In the genomic region with DNA sequence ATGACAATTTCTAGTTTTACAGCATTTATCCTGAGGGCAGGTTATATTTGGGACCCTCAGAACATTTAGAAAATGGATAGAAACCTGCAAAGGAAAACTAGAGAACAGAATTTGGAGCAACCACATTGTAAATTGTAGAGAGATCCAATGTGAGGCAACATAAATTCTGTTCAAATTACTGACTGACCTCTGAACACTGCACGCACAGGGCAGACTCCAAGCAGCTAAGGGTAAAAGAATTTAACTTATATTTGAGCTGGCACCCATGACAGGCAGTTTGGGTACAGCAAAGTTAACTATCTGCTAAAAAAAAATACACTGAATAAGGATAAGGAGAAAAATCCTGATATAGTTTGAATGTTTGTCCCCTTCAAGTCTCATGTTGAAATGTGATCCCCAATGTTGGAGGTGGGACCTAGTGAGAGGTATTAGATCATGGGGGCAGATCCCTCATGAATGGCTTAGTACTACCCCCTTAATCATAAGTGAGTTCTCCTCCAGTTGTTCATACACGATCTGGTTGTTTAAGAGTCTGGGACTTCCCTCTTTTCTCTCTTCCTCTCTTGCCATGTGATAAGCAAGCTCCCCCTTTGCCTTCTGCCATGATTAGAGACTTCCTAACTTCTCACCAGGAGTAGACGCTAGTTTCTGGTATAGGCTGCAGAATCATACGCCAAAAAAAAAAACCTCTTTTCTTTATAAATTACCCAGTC, we compare ENCODE assay signal across 2 cellular contexts.
TF ChIP-seq lines count a peak whose summit lies in the region.

No MANE protein-coding gene starts in this region.

TF ChIP-seq in HEK293, 187 proteins besides CTCF, POLR2A, EP300 and RAD21 (continued from another document):
- TF ChIP-seq, protein P1, sequence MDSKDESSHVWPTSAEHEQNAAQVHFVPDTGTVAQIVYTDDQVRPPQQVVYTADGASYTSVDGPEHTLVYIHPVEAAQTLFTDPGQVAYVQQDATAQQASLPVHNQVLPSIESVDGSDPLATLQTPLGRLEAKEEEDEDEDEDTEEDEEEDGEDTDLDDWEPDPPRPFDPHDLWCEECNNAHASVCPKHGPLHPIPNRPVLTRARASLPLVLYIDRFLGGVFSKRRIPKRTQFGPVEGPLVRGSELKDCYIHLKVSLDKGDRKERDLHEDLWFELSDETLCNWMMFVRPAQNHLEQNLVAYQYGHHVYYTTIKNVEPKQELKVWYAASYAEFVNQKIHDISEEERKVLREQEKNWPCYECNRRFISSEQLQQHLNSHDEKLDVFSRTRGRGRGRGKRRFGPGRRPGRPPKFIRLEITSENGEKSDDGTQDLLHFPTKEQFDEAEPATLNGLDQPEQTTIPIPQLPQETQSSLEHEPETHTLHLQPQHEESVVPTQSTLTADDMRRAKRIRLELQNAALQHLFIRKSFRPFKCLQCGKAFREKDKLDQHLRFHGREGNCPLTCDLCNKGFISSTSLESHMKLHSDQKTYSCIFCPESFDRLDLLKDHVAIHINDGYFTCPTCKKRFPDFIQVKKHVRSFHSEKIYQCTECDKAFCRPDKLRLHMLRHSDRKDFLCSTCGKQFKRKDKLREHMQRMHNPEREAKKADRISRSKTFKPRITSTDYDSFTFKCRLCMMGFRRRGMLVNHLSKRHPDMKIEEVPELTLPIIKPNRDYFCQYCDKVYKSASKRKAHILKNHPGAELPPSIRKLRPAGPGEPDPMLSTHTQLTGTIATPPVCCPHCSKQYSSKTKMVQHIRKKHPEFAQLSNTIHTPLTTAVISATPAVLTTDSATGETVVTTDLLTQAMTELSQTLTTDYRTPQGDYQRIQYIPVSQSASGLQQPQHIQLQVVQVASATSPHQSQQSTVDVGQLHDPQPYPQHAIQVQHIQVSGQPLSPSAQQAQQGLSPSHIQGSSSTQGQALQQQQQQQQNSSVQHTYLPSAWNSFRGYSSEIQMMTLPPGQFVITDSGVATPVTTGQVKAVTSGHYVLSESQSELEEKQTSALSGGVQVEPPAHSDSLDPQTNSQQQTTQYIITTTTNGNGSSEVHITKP (tag by site-specific recombination; IDR thresholded peaks at IDR 0.05), result peak; percentile 45

TF ChIP-seq in K562, 482 proteins besides CTCF, POLR2A, EP300 and RAD21 (continued from another document and continues in another):
- TF ChIP-seq ZSCAN32 (CRISPR knock-in tag; IDR thresholded peaks at IDR 0.05) (no peak), ATF1 (CRISPR knock-in tag; IDR thresholded peaks at IDR 0.05) (no peak), ATF1 (tag; IDR thresholded peaks at IDR 0.05) (no peak), ZNF57 (CRISPR knock-in tag; IDR thresholded peaks at IDR 0.05) (no peak), PML (IDR thresholded peaks at IDR 0.05; ENCODE audit: low read length) (no peak), MYBL2 (IDR thresholded peaks at IDR 0.05; ENCODE audit: low read depth) (no peak), MYBL2 (CRISPR knock-in tag; IDR thresholded peaks at IDR 0.05; ENCODE audit: borderline replicate concordance) (no peak), ZNF778 (CRISPR knock-in tag; IDR thresholded peaks at IDR 0.05) (no peak), ZBED1 (IDR thresholded peaks at IDR 0.05) (no peak), L3MBTL2 (IDR thresholded peaks at IDR 0.05) (peak; percentile 41; the same call in 1 of the 2 replicates), NR4A1 (CRISPR knock-in tag; IDR thresholded peaks at IDR 0.05) (no peak), NR4A1 (tag; IDR thresholded peaks at IDR 0.05) (no peak), PHF21A (IDR thresholded peaks at IDR 0.05; ENCODE audit: borderline replicate concordance, low read depth) (no peak), ZNF165 (CRISPR knock-in tag; IDR thresholded peaks at IDR 0.05; ENCODE audit: borderline replicate concordance) (no peak), HLTF (IDR thresholded peaks at IDR 0.05) (no peak), MTA3 (IDR thresholded peaks at IDR 0.05; ENCODE audit: borderline replicate concordance) (0 out of 2 replicates have a peak, but pooled peaks have one; percentile 16), LCOR (CRISPR knock-in tag; IDR thresholded peaks at IDR 0.05) (no peak), NFATC3 (IDR thresholded peaks at IDR 0.05) (no peak), FOXA3 (CRISPR knock-in tag; conservative IDR thresholded peaks at IDR 0.05 in 1 of 2, IDR thresholded peaks at IDR 0.05 in 1 of 2) (no peak), TAF1 (IDR thresholded peaks at IDR 0.05; ENCODE audit: control insufficient read depth, extremely low read depth, insufficient read depth, low read length, severe bottlenecking) (no peak), NCOR1 (IDR thresholded peaks at IDR 0.05) (no peak), ZNF347 (CRISPR knock-in tag; IDR thresholded peaks at IDR 0.05; ENCODE audit: low read depth) (no peak), PHTF2 (CRISPR knock-in tag; IDR thresholded peaks at IDR 0.05) (no peak), NFRKB (IDR thresholded peaks at IDR 0.05; ENCODE audit: low read depth) (no peak), PTRF (tag; IDR thresholded peaks at IDR 0.05) (no peak), ZNF699 (CRISPR knock-in tag; IDR thresholded peaks at IDR 0.05; ENCODE audit: insufficient replicate concordance) (no peak), GATAD2A (IDR thresholded peaks at IDR 0.05) (no peak), MYC (IDR thresholded peaks at IDR 0.05; ENCODE audit: low read depth, low read length) (peak; percentile 45; the same call in 1 of the 2 replicates), MYC (CRISPR knock-in tag; IDR thresholded peaks at IDR 0.05; ENCODE audit: borderline replicate concordance, low read depth) (no peak), ZNF24 (IDR thresholded peaks at IDR 0.05) (no peak; the same call in 1 of the 2 replicates), ILK (tag; IDR thresholded peaks at IDR 0.05; ENCODE audit: borderline replicate concordance, low read depth) (no peak), ZNF589 (CRISPR knock-in tag; IDR thresholded peaks at IDR 0.05; ENCODE audit: low read depth) (no peak)
- TF ChIP-seq, protein P2, sequence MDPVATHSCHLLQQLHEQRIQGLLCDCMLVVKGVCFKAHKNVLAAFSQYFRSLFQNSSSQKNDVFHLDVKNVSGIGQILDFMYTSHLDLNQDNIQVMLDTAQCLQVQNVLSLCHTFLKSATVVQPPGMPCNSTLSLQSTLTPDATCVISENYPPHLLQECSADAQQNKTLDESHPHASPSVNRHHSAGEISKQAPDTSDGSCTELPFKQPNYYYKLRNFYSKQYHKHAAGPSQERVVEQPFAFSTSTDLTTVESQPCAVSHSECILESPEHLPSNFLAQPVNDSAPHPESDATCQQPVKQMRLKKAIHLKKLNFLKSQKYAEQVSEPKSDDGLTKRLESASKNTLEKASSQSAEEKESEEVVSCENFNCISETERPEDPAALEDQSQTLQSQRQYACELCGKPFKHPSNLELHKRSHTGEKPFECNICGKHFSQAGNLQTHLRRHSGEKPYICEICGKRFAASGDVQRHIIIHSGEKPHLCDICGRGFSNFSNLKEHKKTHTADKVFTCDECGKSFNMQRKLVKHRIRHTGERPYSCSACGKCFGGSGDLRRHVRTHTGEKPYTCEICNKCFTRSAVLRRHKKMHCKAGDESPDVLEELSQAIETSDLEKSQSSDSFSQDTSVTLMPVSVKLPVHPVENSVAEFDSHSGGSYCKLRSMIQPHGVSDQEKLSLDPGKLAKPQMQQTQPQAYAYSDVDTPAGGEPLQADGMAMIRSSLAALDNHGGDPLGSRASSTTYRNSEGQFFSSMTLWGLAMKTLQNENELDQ (CRISPR knock-in tag; IDR thresholded peaks at IDR 0.05; ENCODE audit: borderline replicate concordance), result no peak
- TF ChIP-seq, protein P3, sequence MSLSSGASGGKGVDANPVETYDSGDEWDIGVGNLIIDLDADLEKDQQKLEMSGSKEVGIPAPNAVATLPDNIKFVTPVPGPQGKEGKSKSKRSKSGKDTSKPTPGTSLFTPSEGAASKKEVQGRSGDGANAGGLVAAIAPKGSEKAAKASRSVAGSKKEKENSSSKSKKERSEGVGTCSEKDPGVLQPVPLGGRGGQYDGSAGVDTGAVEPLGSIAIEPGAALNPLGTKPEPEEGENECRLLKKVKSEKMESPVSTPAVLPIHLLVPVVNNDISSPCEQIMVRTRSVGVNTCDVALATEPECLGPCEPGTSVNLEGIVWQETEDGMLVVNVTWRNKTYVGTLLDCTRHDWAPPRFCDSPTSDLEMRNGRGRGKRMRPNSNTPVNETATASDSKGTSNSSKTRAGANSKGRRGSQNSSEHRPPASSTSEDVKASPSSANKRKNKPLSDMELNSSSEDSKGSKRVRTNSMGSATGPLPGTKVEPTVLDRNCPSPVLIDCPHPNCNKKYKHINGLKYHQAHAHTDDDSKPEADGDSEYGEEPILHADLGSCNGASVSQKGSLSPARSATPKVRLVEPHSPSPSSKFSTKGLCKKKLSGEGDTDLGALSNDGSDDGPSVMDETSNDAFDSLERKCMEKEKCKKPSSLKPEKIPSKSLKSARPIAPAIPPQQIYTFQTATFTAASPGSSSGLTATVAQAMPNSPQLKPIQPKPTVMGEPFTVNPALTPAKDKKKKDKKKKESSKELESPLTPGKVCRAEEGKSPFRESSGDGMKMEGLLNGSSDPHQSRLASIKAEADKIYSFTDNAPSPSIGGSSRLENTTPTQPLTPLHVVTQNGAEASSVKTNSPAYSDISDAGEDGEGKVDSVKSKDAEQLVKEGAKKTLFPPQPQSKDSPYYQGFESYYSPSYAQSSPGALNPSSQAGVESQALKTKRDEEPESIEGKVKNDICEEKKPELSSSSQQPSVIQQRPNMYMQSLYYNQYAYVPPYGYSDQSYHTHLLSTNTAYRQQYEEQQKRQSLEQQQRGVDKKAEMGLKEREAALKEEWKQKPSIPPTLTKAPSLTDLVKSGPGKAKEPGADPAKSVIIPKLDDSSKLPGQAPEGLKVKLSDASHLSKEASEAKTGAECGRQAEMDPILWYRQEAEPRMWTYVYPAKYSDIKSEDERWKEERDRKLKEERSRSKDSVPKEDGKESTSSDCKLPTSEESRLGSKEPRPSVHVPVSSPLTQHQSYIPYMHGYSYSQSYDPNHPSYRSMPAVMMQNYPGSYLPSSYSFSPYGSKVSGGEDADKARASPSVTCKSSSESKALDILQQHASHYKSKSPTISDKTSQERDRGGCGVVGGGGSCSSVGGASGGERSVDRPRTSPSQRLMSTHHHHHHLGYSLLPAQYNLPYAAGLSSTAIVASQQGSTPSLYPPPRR (CRISPR knock-in tag; IDR thresholded peaks at IDR 0.05; ENCODE audit: borderline replicate concordance), result no peak
- TF ChIP-seq, protein P4, sequence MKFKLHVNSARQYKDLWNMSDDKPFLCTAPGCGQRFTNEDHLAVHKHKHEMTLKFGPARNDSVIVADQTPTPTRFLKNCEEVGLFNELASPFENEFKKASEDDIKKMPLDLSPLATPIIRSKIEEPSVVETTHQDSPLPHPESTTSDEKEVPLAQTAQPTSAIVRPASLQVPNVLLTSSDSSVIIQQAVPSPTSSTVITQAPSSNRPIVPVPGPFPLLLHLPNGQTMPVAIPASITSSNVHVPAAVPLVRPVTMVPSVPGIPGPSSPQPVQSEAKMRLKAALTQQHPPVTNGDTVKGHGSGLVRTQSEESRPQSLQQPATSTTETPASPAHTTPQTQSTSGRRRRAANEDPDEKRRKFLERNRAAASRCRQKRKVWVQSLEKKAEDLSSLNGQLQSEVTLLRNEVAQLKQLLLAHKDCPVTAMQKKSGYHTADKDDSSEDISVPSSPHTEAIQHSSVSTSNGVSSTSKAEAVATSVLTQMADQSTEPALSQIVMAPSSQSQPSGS (CRISPR knock-in tag; IDR thresholded peaks at IDR 0.05), result no peak
- TF ChIP-seq, protein P5, sequence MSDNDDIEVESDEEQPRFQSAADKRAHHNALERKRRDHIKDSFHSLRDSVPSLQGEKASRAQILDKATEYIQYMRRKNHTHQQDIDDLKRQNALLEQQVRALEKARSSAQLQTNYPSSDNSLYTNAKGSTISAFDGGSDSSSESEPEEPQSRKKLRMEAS (CRISPR knock-in tag; IDR thresholded peaks at IDR 0.05), result no peak
- TF ChIP-seq, protein P6, sequence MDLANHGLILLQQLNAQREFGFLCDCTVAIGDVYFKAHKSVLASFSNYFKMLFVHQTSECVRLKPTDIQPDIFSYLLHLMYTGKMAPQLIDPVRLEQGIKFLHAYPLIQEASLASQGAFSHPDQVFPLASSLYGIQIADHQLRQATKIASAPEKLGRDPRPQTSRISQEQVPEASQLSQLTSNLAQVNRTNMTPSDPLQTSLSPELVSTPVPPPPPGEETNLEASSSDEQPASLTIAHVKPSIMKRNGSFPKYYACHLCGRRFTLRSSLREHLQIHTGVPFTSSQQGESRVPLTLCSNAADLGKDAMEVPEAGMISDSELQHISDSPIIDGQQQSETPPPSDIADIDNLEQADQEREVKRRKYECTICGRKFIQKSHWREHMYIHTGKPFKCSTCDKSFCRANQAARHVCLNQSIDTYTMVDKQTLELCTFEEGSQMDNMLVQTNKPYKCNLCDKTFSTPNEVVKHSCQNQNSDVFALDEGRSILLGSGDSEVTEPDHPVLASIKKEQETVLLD (IDR thresholded peaks at IDR 0.05), result no peak
- TF ChIP-seq, protein P7, sequence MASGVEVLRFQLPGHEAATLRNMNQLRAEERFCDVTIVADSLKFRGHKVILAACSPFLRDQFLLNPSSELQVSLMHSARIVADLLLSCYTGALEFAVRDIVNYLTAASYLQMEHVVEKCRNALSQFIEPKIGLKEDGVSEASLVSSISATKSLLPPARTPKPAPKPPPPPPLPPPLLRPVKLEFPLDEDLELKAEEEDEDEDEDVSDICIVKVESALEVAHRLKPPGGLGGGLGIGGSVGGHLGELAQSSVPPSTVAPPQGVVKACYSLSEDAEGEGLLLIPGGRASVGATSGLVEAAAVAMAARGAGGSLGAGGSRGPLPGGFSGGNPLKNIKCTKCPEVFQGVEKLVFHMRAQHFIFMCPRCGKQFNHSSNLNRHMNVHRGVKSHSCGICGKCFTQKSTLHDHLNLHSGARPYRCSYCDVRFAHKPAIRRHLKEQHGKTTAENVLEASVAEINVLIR (CRISPR knock-in tag; IDR thresholded peaks at IDR 0.05), result 0 out of 2 replicates have a peak, but pooled peaks have one; percentile 6
- TF ChIP-seq, protein P8, sequence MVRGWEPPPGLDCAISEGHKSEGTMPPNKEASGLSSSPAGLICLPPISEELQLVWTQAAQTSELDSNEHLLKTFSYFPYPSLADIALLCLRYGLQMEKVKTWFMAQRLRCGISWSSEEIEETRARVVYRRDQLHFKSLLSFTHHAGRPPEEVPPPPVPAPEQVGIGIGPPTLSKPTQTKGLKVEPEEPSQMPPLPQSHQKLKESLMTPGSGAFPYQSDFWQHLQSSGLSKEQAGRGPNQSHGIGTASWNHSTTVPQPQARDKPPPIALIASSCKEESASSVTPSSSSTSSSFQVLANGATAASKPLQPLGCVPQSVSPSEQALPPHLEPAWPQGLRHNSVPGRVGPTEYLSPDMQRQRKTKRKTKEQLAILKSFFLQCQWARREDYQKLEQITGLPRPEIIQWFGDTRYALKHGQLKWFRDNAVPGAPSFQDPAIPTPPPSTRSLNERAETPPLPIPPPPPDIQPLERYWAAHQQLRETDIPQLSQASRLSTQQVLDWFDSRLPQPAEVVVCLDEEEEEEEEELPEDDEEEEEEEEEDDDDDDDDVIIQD (CRISPR knock-in tag; IDR thresholded peaks at IDR 0.05), result no peak
- TF ChIP-seq, protein P9, sequence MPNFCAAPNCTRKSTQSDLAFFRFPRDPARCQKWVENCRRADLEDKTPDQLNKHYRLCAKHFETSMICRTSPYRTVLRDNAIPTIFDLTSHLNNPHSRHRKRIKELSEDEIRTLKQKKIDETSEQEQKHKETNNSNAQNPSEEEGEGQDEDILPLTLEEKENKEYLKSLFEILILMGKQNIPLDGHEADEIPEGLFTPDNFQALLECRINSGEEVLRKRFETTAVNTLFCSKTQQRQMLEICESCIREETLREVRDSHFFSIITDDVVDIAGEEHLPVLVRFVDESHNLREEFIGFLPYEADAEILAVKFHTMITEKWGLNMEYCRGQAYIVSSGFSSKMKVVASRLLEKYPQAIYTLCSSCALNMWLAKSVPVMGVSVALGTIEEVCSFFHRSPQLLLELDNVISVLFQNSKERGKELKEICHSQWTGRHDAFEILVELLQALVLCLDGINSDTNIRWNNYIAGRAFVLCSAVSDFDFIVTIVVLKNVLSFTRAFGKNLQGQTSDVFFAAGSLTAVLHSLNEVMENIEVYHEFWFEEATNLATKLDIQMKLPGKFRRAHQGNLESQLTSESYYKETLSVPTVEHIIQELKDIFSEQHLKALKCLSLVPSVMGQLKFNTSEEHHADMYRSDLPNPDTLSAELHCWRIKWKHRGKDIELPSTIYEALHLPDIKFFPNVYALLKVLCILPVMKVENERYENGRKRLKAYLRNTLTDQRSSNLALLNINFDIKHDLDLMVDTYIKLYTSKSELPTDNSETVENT (CRISPR knock-in tag; IDR thresholded peaks at IDR 0.05), result no peak
